8 cellular contexts compared by ENCODE assay signal in the genomic region with DNA sequence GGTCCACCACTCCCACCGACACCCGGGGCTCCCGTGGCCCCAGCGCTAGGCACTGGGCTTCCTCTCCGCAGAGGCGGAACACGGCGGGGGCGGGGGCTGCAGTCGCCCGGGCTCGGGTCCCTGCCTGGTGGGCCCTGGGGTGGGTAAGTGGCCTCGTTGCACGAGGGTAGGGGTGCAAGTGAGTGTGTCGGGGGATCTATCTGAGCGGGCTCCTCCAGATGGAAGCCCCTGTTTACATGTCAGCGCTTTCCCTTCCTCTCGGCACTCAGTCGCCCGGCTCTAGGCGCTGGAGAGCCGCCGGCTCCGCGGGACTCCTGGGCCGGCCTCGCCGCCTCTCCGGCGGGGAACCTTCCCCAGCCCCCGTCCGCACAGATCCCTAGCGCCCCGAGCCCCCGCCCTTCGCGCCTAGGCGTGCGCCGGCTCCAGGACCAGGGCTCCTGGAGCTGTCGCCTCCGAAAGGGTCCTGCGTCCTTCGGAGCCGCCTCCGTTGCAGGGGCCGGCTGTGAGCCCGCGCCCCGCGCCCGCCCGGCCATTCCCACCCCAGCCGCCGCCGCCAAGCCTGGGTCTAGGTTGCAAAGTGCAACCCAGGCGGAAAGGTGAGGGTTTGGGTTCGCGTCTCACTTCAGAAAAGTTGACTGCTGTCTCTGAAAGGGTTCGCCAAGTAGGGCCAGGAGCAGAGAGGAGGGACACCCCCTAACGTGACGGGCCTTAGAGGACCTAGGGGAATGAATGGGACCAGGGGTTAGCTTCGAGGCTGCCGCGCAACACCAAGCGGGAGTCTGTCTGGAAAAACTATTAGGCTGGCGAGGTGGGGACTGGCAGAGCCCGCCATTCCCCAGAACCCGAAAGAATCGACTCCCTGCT. TPM values are rescaled to one million over a fixed set of nuclear protein-coding genes. Genes with fewer than 3 reads are reported as not detected.
DNase-seq lines count a peak whose midpoint lies in the region; ATAC-seq and TF ChIP-seq lines count a peak whose summit lies in the region.

No MANE protein-coding gene starts in this region.

- peak; percentile 81 for DNase-seq in activated CD8-positive, alpha-beta memory T cell treated with anti-CD3 and anti-CD28 coated beads, Interleukin-2, amount 50 U/mL, for 48 hours
- DNase-seq in glutamatergic neuron (peak; percentile 48), retina (peak; percentile 54), KBM-7 (no peak), NCI-H446 treated with DMSO at 0.1 percent for 48 hours (lab: John Stamatoyannopoulos, UW) (no peak)

- peaks cover 30% of the 10 kb centered on the region for H3K27me3 Mint-ChIP-seq in glutamatergic neuron (ENCODE audit: unreplicated experiment)

- ATAC-seq in GM18907 (IDR thresholded peaks at IDR 0.05; ENCODE audit: unreplicated experiment) (peak; percentile 22), HG03095 (IDR thresholded peaks at IDR 0.05; ENCODE audit: unreplicated experiment) (peak; percentile 16), HG03342 (IDR thresholded peaks at IDR 0.05; ENCODE audit: unreplicated experiment) (no peak)

- H3K36me3 Mint-ChIP-seq in glutamatergic neuron (ENCODE audit: unreplicated experiment), result no peaks in the 10 kb centered on the region

- H3K4me3 Mint-ChIP-seq in glutamatergic neuron (ENCODE audit: unreplicated experiment), result peak overlapping the region; percentile 74

- in situ Hi-C loops in KBM-7 (cut with MboI; ENCODE audit: low pct_unique_long_range_greater_than_20kb, low sequenced_read_pairs), result no loop called here

- TF ChIP-seq CTCF in glutamatergic neuron (IDR thresholded peaks at IDR 0.05; ENCODE audit: partially characterized antibody, unreplicated experiment), result no peak

- peaks cover 4% of the 10 kb centered on the region for H3K4me1 Mint-ChIP-seq in glutamatergic neuron (ENCODE audit: low read depth, unreplicated experiment)

- H3K27ac Mint-ChIP-seq in glutamatergic neuron (ENCODE audit: unreplicated experiment), result no peak overlapping the region

- H3K9me3 Mint-ChIP-seq in glutamatergic neuron (ENCODE audit: unreplicated experiment), result no peaks in the 10 kb centered on the region

RNA-seq across cellular contexts. Expression of a gene that starts 1.0 kb away (rescaled TPM):
- total RNA-seq in glutamatergic neuron (ENCODE audit: unreplicated experiment), result not detected

Comparison
In these comparisons a context has a peak if more than half of its experiments do, and no peak if none do; other contexts are left out.
1. DNase-seq: peak in activated CD8-positive, alpha-beta memory T cell treated with anti-CD3 and anti-CD28 coated beads, Interleukin-2, amount 50 U/mL, for 48 hours (single experiment), glutamatergic neuron (single experiment) and retina (single experiment); none in KBM-7 (single experiment) and NCI-H446 treated with DMSO at 0.1 percent for 48 hours (single experiment).